ENCODE assay signal across 1 cellular context in genomic region chr3:52483577-52484495, GRCh38.
TF ChIP-seq lines count a peak whose summit lies in the region.

No MANE protein-coding gene starts in this region.

TF ChIP-seq in H1, 55 proteins besides CTCF, POLR2A, EP300 and RAD21:
- no peak for TF ChIP-seq EGR1 (IDR thresholded peaks at IDR 0.05; ENCODE audit: borderline replicate concordance, low read depth, low read length)
- TF ChIP-seq USF2 (IDR thresholded peaks at IDR 0.05; ENCODE audit: low read length): no peak
- TF ChIP-seq YY1 (IDR thresholded peaks at IDR 0.05; ENCODE audit: low read depth, low read length): no peak
- no peak for TF ChIP-seq CHD1 (IDR thresholded peaks at IDR 0.05; ENCODE audit: low read depth, low read length)
- no peak for TF ChIP-seq SIN3A (conservative IDR thresholded peaks at IDR 0.05 in 1 of 2, IDR thresholded peaks at IDR 0.05 in 1 of 2; ENCODE audit: low read depth in 1 of 2, low read length in 2 of 2)
- no peak for TF ChIP-seq NRF1 (IDR thresholded peaks at IDR 0.05; ENCODE audit: low read depth, low read length)
- no peak for TF ChIP-seq CREB1 (IDR thresholded peaks at IDR 0.05)
- no peak for TF ChIP-seq EZH2 (IDR thresholded peaks at IDR 0.05; ENCODE audit: low read depth, low read length, severe bottlenecking)
